In the genomic region with DNA sequence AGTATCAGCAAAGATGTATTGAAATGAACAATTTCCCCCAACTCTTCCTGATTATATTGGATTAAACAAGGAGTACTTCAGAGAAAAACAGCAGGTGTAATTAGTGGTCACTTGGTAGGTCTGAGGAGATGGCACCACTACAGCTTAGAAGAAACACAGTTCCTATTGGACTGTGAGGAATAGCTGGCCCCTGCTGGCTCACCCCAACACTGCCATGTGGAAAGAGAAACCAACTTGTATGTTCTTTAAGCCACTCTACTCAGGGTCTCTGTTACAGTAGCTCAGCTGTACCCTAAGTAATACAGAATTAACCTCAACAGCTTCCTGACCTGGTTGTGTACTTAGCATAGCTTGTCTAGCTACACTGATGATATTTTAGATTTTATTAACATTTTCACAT, we compare ENCODE assay signal across 15 cellular contexts.
"Had no signal": no experiment of that assay in that cellular context is flagged by ENCODE, and none has a peak within 500 bp of the region (broad histone marks: within the 10 kb centered on the region; RNA-seq: fewer than 3 reads in every experiment).

No MANE protein-coding gene starts in this region.

- H3K27me3 ChIP-seq: thyroid gland had no signal

- H3K27ac ChIP-seq: thyroid gland, WERI-Rb-1 had no signal

- ATAC-seq: left colon had no signal

- H3K4me3 ChIP-seq: thyroid gland had no signal

- H3K9me3 ChIP-seq: thyroid gland had no signal

- DNase-seq: activated CD4-positive, alpha-beta T cell treated with anti-CD3 and anti-CD28 coated beads, Interleukin-2, amount 50 U/mL, for 4 hours; activated T-cell treated with anti-CD3 and anti-CD28 coated beads for 4 hours; endodermal cell; foreskin melanocyte; glutamatergic neuron; hippocampal formation; islet precursor cell; left colon; midbrain; nephron progenitor cell; nucleus accumbens; stimulated activated CD4-positive, alpha-beta T cell treated with anti-CD3 and anti-CD28 coated beads, Interleukin-2, amount 100 ng/mL, for 24 hours; stimulated activated naive CD4-positive, alpha-beta T cell treated with Interleukin-2 at 50 U/mL for 16 hours; thyroid gland; WERI-Rb-1 had no signal

- H3K36me3 ChIP-seq: thyroid gland, WERI-Rb-1 had no signal
